Comparison of ENCODE assay signal across 1 cellular context in genomic region chr4:181006509-181007290, GRCh38.
TF ChIP-seq lines count a peak whose summit lies in the region.

No MANE protein-coding gene starts in this region.

TF ChIP-seq in GM12878, 131 proteins besides CTCF, POLR2A, EP300 and RAD21:
- TF ChIP-seq ESRRA (IDR thresholded peaks at IDR 0.05; ENCODE audit: low read length): no peak
- TF ChIP-seq RAD51 (IDR thresholded peaks at IDR 0.05): no peak
- TF ChIP-seq, protein P1, sequence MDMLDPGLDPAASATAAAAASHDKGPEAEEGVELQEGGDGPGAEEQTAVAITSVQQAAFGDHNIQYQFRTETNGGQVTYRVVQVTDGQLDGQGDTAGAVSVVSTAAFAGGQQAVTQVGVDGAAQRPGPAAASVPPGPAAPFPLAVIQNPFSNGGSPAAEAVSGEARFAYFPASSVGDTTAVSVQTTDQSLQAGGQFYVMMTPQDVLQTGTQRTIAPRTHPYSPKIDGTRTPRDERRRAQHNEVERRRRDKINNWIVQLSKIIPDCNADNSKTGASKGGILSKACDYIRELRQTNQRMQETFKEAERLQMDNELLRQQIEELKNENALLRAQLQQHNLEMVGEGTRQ (IDR thresholded peaks at IDR 0.05; ENCODE audit: borderline replicate concordance, low read depth, low read length): no peak
